In the genomic region with DNA sequence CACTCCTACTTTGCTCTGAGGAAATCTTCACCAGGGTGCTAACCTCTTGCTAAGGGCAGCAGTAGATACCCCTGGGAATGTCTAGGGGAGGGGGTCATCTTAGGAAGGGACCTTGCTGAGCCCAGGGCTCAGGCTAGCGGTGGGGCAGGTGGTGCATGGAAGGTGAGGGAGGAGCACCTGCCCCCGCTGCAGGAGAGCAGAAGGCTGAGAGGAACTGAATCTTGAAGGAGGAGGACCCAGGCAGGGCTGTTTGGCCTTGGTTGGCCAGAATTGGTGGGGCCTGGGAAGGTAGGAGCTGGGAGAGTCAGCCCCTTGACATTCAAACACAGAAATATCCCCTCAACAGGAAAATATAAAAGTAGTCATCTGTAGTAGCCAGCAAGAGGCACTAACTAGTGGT, we compare ENCODE assay signal across 1 cellular context.
TF ChIP-seq lines count a peak whose summit lies in the region.

No MANE protein-coding gene starts in this region.

TF ChIP-seq in GM12878, 131 proteins besides CTCF, POLR2A, EP300 and RAD21 (continued from another document):
- TF ChIP-seq, protein P1, sequence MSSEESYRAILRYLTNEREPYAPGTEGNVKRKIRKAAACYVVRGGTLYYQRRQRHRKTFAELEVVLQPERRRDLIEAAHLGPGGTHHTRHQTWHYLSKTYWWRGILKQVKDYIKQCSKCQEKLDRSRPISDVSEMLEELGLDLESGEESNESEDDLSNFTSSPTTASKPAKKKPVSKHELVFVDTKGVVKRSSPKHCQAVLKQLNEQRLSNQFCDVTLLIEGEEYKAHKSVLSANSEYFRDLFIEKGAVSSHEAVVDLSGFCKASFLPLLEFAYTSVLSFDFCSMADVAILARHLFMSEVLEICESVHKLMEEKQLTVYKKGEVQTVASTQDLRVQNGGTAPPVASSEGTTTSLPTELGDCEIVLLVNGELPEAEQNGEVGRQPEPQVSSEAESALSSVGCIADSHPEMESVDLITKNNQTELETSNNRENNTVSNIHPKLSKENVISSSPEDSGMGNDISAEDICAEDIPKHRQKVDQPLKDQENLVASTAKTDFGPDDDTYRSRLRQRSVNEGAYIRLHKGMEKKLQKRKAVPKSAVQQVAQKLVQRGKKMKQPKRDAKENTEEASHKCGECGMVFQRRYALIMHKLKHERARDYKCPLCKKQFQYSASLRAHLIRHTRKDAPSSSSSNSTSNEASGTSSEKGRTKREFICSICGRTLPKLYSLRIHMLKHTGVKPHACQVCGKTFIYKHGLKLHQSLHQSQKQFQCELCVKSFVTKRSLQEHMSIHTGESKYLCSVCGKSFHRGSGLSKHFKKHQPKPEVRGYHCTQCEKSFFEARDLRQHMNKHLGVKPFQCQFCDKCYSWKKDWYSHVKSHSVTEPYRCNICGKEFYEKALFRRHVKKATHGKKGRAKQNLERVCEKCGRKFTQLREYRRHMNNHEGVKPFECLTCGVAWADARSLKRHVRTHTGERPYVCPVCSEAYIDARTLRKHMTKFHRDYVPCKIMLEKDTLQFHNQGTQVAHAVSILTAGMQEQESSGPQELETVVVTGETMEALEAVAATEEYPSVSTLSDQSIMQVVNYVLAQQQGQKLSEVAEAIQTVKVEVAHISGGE (CRISPR knock-in tag; IDR thresholded peaks at IDR 0.05): no peak
- TF ChIP-seq, protein P2, sequence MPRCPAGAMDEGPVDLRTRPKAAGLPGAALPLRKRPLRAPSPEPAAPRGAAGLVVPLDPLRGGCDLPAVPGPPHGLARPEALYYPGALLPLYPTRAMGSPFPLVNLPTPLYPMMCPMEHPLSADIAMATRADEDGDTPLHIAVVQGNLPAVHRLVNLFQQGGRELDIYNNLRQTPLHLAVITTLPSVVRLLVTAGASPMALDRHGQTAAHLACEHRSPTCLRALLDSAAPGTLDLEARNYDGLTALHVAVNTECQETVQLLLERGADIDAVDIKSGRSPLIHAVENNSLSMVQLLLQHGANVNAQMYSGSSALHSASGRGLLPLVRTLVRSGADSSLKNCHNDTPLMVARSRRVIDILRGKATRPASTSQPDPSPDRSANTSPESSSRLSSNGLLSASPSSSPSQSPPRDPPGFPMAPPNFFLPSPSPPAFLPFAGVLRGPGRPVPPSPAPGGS (IDR thresholded peaks at IDR 0.05; ENCODE audit: borderline replicate concordance, insufficient read depth, low read depth, low read length, poor library complexity, severe bottlenecking): no peak
- TF ChIP-seq, protein P3, sequence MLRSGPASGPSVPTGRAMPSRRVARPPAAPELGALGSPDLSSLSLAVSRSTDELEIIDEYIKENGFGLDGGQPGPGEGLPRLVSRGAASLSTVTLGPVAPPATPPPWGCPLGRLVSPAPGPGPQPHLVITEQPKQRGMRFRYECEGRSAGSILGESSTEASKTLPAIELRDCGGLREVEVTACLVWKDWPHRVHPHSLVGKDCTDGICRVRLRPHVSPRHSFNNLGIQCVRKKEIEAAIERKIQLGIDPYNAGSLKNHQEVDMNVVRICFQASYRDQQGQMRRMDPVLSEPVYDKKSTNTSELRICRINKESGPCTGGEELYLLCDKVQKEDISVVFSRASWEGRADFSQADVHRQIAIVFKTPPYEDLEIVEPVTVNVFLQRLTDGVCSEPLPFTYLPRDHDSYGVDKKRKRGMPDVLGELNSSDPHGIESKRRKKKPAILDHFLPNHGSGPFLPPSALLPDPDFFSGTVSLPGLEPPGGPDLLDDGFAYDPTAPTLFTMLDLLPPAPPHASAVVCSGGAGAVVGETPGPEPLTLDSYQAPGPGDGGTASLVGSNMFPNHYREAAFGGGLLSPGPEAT (IDR thresholded peaks at IDR 0.05; ENCODE audit: low read depth): peak; percentile 11; the same call in 1 of the 2 replicates
- TF ChIP-seq CREB1 (IDR thresholded peaks at IDR 0.05; ENCODE audit: low read depth) (no peak), ETV6 (conservative IDR thresholded peaks at IDR 0.05 in 1 of 2, IDR thresholded peaks at IDR 0.05 in 1 of 2; ENCODE audit: borderline replicate concordance in 1 of 2, low read depth in 1 of 2) (no peak), KLF5 (IDR thresholded peaks at IDR 0.05; ENCODE audit: partially characterized antibody) (no peak), ASH2L (IDR thresholded peaks at IDR 0.05; ENCODE audit: borderline replicate concordance, low read depth) (no peak), CHD4 (IDR thresholded peaks at IDR 0.05) (no peak), NFYA (IDR thresholded peaks at IDR 0.05; ENCODE audit: borderline replicate concordance, low read depth, low read length) (no peak), NRF1 (conservative IDR thresholded peaks at IDR 0.05; ENCODE audit: low read depth, low read length) (no peak), IKZF1 (conservative IDR thresholded peaks at IDR 0.05) (peak; percentile 62), TCF12 (IDR thresholded peaks at IDR 0.05; ENCODE audit: low read depth, low read length) (0 out of 2 replicates have a peak, but pooled peaks have one; percentile 49), CHD1 (IDR thresholded peaks at IDR 0.05; ENCODE audit: low read depth, low read length) (no peak), NFIC (IDR thresholded peaks at IDR 0.05; ENCODE audit: low read depth, low read length) (no peak), HCFC1 (IDR thresholded peaks at IDR 0.05; ENCODE audit: low read length) (no peak), BCL11A (IDR thresholded peaks at IDR 0.05; ENCODE audit: low read depth, low read length) (no peak)
- TF ChIP-seq, protein P4, sequence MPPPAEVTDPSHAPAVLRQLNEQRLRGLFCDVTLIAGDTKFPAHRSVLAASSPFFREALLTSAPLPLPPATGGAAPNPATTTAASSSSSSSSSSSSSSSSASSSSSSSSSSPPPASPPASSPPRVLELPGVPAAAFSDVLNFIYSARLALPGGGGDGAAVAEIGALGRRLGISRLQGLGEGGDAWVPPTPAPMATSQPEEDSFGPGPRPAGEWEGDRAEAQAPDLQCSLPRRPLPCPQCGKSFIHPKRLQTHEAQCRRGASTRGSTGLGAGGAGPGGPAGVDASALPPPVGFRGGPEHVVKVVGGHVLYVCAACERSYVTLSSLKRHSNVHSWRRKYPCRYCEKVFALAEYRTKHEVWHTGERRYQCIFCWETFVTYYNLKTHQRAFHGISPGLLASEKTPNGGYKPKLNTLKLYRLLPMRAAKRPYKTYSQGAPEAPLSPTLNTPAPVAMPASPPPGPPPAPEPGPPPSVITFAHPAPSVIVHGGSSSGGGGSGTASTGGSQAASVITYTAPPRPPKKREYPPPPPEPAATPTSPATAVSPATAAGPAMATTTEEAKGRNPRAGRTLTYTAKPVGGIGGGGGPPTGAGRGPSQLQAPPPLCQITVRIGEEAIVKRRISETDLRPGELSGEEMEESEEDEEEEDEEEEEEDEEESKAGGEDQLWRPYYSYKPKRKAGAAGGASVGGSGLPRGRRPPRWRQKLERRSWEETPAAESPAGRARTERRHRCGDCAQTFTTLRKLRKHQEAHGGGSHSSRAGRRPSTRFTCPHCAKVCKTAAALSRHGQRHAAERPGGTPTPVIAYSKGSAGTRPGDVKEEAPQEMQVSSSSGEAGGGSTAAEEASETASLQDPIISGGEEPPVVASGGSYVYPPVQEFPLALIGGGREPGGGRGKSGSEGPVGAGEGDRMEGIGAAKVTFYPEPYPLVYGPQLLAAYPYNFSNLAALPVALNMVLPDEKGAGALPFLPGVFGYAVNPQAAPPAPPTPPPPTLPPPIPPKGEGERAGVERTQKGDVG (CRISPR knock-in tag; IDR thresholded peaks at IDR 0.05): no peak
- TF ChIP-seq, protein P5, sequence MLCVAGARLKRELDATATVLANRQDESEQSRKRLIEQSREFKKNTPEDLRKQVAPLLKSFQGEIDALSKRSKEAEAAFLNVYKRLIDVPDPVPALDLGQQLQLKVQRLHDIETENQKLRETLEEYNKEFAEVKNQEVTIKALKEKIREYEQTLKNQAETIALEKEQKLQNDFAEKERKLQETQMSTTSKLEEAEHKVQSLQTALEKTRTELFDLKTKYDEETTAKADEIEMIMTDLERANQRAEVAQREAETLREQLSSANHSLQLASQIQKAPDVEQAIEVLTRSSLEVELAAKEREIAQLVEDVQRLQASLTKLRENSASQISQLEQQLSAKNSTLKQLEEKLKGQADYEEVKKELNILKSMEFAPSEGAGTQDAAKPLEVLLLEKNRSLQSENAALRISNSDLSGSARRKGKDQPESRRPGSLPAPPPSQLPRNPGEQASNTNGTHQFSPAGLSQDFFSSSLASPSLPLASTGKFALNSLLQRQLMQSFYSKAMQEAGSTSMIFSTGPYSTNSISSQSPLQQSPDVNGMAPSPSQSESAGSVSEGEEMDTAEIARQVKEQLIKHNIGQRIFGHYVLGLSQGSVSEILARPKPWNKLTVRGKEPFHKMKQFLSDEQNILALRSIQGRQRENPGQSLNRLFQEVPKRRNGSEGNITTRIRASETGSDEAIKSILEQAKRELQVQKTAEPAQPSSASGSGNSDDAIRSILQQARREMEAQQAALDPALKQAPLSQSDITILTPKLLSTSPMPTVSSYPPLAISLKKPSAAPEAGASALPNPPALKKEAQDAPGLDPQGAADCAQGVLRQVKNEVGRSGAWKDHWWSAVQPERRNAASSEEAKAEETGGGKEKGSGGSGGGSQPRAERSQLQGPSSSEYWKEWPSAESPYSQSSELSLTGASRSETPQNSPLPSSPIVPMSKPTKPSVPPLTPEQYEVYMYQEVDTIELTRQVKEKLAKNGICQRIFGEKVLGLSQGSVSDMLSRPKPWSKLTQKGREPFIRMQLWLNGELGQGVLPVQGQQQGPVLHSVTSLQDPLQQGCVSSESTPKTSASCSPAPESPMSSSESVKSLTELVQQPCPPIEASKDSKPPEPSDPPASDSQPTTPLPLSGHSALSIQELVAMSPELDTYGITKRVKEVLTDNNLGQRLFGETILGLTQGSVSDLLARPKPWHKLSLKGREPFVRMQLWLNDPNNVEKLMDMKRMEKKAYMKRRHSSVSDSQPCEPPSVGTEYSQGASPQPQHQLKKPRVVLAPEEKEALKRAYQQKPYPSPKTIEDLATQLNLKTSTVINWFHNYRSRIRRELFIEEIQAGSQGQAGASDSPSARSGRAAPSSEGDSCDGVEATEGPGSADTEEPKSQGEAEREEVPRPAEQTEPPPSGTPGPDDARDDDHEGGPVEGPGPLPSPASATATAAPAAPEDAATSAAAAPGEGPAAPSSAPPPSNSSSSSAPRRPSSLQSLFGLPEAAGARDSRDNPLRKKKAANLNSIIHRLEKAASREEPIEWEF (IDR thresholded peaks at IDR 0.05; ENCODE audit: insufficient replicate concordance, low read depth, low read length): no peak
- TF ChIP-seq, protein P6, sequence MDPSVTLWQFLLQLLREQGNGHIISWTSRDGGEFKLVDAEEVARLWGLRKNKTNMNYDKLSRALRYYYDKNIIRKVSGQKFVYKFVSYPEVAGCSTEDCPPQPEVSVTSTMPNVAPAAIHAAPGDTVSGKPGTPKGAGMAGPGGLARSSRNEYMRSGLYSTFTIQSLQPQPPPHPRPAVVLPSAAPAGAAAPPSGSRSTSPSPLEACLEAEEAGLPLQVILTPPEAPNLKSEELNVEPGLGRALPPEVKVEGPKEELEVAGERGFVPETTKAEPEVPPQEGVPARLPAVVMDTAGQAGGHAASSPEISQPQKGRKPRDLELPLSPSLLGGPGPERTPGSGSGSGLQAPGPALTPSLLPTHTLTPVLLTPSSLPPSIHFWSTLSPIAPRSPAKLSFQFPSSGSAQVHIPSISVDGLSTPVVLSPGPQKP (IDR thresholded peaks at IDR 0.05; ENCODE audit: low read depth, low read length): no peak
- TF ChIP-seq, protein P7, sequence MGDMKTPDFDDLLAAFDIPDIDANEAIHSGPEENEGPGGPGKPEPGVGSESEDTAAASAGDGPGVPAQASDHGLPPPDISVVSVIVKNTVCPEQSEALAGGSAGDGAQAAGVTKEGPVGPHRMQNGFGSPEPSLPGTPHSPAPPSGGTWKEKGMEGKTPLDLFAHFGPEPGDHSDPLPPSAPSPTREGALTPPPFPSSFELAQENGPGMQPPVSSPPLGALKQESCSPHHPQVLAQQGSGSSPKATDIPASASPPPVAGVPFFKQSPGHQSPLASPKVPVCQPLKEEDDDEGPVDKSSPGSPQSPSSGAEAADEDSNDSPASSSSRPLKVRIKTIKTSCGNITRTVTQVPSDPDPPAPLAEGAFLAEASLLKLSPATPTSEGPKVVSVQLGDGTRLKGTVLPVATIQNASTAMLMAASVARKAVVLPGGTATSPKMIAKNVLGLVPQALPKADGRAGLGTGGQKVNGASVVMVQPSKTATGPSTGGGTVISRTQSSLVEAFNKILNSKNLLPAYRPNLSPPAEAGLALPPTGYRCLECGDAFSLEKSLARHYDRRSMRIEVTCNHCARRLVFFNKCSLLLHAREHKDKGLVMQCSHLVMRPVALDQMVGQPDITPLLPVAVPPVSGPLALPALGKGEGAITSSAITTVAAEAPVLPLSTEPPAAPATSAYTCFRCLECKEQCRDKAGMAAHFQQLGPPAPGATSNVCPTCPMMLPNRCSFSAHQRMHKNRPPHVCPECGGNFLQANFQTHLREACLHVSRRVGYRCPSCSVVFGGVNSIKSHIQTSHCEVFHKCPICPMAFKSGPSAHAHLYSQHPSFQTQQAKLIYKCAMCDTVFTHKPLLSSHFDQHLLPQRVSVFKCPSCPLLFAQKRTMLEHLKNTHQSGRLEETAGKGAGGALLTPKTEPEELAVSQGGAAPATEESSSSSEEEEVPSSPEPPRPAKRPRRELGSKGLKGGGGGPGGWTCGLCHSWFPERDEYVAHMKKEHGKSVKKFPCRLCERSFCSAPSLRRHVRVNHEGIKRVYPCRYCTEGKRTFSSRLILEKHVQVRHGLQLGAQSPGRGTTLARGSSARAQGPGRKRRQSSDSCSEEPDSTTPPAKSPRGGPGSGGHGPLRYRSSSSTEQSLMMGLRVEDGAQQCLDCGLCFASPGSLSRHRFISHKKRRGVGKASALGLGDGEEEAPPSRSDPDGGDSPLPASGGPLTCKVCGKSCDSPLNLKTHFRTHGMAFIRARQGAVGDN (IDR thresholded peaks at IDR 0.05): peak; percentile 51; the same call in 1 of the 2 replicates
- TF ChIP-seq, protein P8, sequence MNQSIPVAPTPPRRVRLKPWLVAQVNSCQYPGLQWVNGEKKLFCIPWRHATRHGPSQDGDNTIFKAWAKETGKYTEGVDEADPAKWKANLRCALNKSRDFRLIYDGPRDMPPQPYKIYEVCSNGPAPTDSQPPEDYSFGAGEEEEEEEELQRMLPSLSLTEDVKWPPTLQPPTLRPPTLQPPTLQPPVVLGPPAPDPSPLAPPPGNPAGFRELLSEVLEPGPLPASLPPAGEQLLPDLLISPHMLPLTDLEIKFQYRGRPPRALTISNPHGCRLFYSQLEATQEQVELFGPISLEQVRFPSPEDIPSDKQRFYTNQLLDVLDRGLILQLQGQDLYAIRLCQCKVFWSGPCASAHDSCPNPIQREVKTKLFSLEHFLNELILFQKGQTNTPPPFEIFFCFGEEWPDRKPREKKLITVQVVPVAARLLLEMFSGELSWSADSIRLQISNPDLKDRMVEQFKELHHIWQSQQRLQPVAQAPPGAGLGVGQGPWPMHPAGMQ (IDR thresholded peaks at IDR 0.05; ENCODE audit: borderline replicate concordance): no peak
